13 cellular contexts compared by ENCODE assay signal in the genomic region with DNA sequence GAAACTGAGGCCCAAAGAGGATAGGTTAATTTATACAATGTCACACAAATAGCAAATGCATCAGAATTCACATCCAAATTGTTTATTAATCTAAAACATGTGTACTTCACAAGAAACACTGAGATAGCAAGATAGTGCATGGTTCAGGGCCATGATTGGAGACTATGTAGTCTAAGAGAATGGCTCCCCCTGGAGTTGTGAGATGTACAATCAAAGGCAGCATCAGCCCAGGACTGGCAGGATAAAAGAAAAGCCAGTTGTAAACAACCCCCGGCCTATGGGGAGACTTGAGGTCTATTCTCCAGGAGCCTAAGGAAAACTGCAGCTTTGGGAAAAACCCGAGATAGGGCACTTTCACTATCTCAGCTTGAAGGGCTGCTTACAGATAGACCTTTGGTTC.
A peak's percentile ranks its signal among the peaks of the same experiment; 100 is the strongest.
DNase-seq lines count a peak whose midpoint lies in the region; ATAC-seq and TF ChIP-seq lines count a peak whose summit lies in the region.
"Had no signal": no experiment of that assay in that cellular context is flagged by ENCODE, and none has a peak within 500 bp of the region (broad histone marks: within the 10 kb centered on the region; RNA-seq: fewer than 3 reads in every experiment).

No MANE protein-coding gene starts in this region.

- no peak for DNase-seq in DND-41
- DNase-seq in HFF-Myc (ENCODE audit: extremely low read depth, low read depth): peak; percentile 12
- DNase-seq in SK-N-SH: peak; percentile 28
- DNase-seq in iPS-NIHi11 (ENCODE audit: low spot score): peak; percentile 51
- DNase-seq in natural killer cell: no peak
- no peak for DNase-seq in BE2C
- DNase-seq: colonic mucosa, NCI-H2107, testis had no signal

- H3K27me3 Mint-ChIP-seq in natural killer cell (ENCODE audit: low read depth in 2 of 2): peaks cover 14 to 38% of the 10 kb centered on the region in 2 donors

- no peaks in the 10 kb centered on the region for H3K36me3 ChIP-seq in DND-41 (ENCODE audit: insufficient read depth, low read length)
- H3K36me3 ChIP-seq in SK-N-SH (replicated peaks in 1 of 2; ENCODE audit: control insufficient read depth in 1 of 2, insufficient read depth in 2 of 2, low read length in 1 of 2): no peaks in the 10 kb centered on the region
- H3K36me3 ChIP-seq in BE2C: no peaks in the 10 kb centered on the region
- H3K36me3 ChIP-seq: colonic mucosa, HAP-1 had no signal

- ATAC-seq in DND-41 (ENCODE audit: insufficient read depth, low read depth): no peak
- ATAC-seq in natural killer cell: no peak
- no peak for ATAC-seq in HG03280 (IDR thresholded peaks at IDR 0.05; ENCODE audit: unreplicated experiment)
- ATAC-seq: sciatic nerve had no signal

- H4K20me1 ChIP-seq in DND-41 (ENCODE audit: insufficient read depth, low read length): no peaks in the 10 kb centered on the region
- H4K20me1 ChIP-seq in SK-N-SH (ENCODE audit: insufficient read depth): no peaks in the 10 kb centered on the region

- H3K9me3 ChIP-seq in DND-41 (ENCODE audit: insufficient read depth, low read length, severe bottlenecking) (no peaks in the 10 kb centered on the region), SK-N-SH (no peaks in the 10 kb centered on the region), BE2C (no peaks in the 10 kb centered on the region)
- H3K9me3 ChIP-seq: colonic mucosa, HAP-1, testis had no signal

- no peaks in the 10 kb centered on the region for H3F3A ChIP-seq in SK-N-SH (replicated peaks; ENCODE audit: insufficient read depth)

- H3K4me2 ChIP-seq in DND-41 (ENCODE audit: insufficient read depth, low read length): no peak overlapping the region
- H3K4me2 ChIP-seq in SK-N-SH: no peak overlapping the region

- H3K79me2 ChIP-seq in DND-41 (ENCODE audit: insufficient read depth, low read length) (no peaks in the 10 kb centered on the region), SK-N-SH (ENCODE audit: insufficient read depth) (no peaks in the 10 kb centered on the region)

- H3K27me3 ChIP-seq in DND-41 (ENCODE audit: insufficient read depth, low read length, poor library complexity): peaks cover 4% of the 10 kb centered on the region
- no peaks in the 10 kb centered on the region for H3K27me3 ChIP-seq in SK-N-SH (ENCODE audit: insufficient read depth)
- H3K27me3 ChIP-seq in BE2C: no peaks in the 10 kb centered on the region
- H3K27me3 ChIP-seq: colonic mucosa, testis had no signal

- CTCF ChIA-PET in SK-N-SH (lab: Yijun Ruan, JAX): interaction anchor here (0.8 to 2.4 kb wide), 6 partner anchors 10 to 1215 kb away, joined by 3 to 11 read pairs (median 4); no protein-coding TSS in a partner anchor

- WGBS in SK-N-SH (ENCODE audit: low lambda C conversion rate): 31% methylated on average over 2 of the region's 2 CpGs

- no peaks in the 10 kb centered on the region for H3K4me1 Mint-ChIP-seq in natural killer cell

- no peak overlapping the region for H3K27ac Mint-ChIP-seq in natural killer cell
- H3K27ac Mint-ChIP-seq: activated naive CD8-positive, alpha-beta T cell had no signal

- H3K27ac ChIP-seq in DND-41 (ENCODE audit: low read length): no peak overlapping the region
- no peak overlapping the region for H3K27ac ChIP-seq in SK-N-SH (ENCODE audit: low read depth in 2 of 2, low read length in 1 of 2)
- H3K27ac ChIP-seq: colonic mucosa, testis had no signal

- POLR2A ChIA-PET in SK-N-SH (lab: Yijun Ruan, JAX): no interaction called here

- peak; percentile 67 for TF ChIP-seq RAD21 in SK-N-SH (IDR thresholded peaks at IDR 0.05; ENCODE audit: low read length)

- H3K4me3 ChIP-seq in DND-41 (ENCODE audit: low read depth in 1 of 2, low read length in 2 of 2): no peak overlapping the region
- H3K4me3 ChIP-seq in HFF-Myc (replicated peaks; ENCODE audit: low read depth, low read length): no peak overlapping the region
- no peak overlapping the region for H3K4me3 ChIP-seq in SK-N-SH (ENCODE audit: low read depth in 2 of 2, low read length in 1 of 2)
- no peak overlapping the region for H3K4me3 ChIP-seq in BE2C (ENCODE audit: low read depth, low read length)
- H3K4me3 ChIP-seq: colonic mucosa, HAP-1, testis had no signal

- peak; percentile 28 for TF ChIP-seq CTCF in DND-41 (IDR thresholded peaks at IDR 0.05; ENCODE audit: borderline replicate concordance, extremely low read depth, low read length, poor library complexity, severe bottlenecking)
- peak; percentile 41 for TF ChIP-seq CTCF in HFF-Myc (IDR thresholded peaks at IDR 0.05; ENCODE audit: low read depth, low read length, missing control alignments)
- peak; percentile 48 for TF ChIP-seq CTCF in SK-N-SH (IDR thresholded peaks at IDR 0.05)
- TF ChIP-seq CTCF in natural killer cell (IDR thresholded peaks at IDR 0.05): no peak
- TF ChIP-seq CTCF in BE2C (IDR thresholded peaks at IDR 0.05; ENCODE audit: low read depth, low read length): no peak

- intact Hi-C loops in natural killer cell (cut with micrococcal nuclease): no loop called here

- no peaks in the 10 kb centered on the region for H3K9me2 ChIP-seq in SK-N-SH

- no peak overlapping the region for H3K4me3 Mint-ChIP-seq in natural killer cell
- H3K4me3 Mint-ChIP-seq: activated naive CD8-positive, alpha-beta T cell had no signal

- no peak overlapping the region for H3K9ac ChIP-seq in DND-41 (ENCODE audit: low read depth, low read length)
- no peak overlapping the region for H3K9ac ChIP-seq in SK-N-SH

- no peak overlapping the region for H2AFZ ChIP-seq in DND-41 (ENCODE audit: low read depth, low read length)
- no peak overlapping the region for H2AFZ ChIP-seq in SK-N-SH (ENCODE audit: low read depth)

- H3K4me1 ChIP-seq in DND-41 (ENCODE audit: insufficient read depth, low read length) (no peaks in the 10 kb centered on the region), SK-N-SH (ENCODE audit: control insufficient read depth in 1 of 2, insufficient read depth in 2 of 2, low read depth in 1 of 2, low read length in 1 of 2) (peaks cover 0 to 2% of the 10 kb centered on the region in 2 experiments; a peak in 2 of 4 replicates), BE2C (no peaks in the 10 kb centered on the region)
- H3K4me1 ChIP-seq: colonic mucosa, HAP-1, testis had no signal

- H3K9me3 Mint-ChIP-seq in natural killer cell: no peaks in the 10 kb centered on the region

- no peaks in the 10 kb centered on the region for H3K36me3 Mint-ChIP-seq in natural killer cell
- H3K36me3 Mint-ChIP-seq: activated naive CD8-positive, alpha-beta T cell had no signal

- TF ChIP-seq EP300 in SK-N-SH (IDR thresholded peaks at IDR 0.05; ENCODE audit: borderline replicate concordance in 1 of 2, low read depth in 1 of 2, low read length in 1 of 2): no peak

TF ChIP-seq in SK-N-SH, 30 proteins besides CTCF, POLR2A, EP300 and RAD21:
- TF ChIP-seq RXRA (IDR thresholded peaks at IDR 0.05; ENCODE audit: borderline replicate concordance, low read depth) (no peak), SMC3 (IDR thresholded peaks at IDR 0.05; ENCODE audit: low read depth, low read length) (peak; percentile 43)
TF ChIP-seq in SK-N-SH: peak in this region for 1.

Comparison
In these comparisons a context has a peak if more than half of its experiments do, and no peak if none do; other contexts are left out.
1. DNase-seq: peak in HFF-Myc (single experiment), SK-N-SH (single experiment) and iPS-NIHi11 (single experiment); none in DND-41 (single experiment), natural killer cell (single experiment) and BE2C (single experiment).
2. CTCF ChIP-seq: peak in DND-41 (single experiment), HFF-Myc (single experiment) and SK-N-SH (single experiment); none in natural killer cell (single experiment) and BE2C (single experiment).